ENCODE assay signal across 1 cellular context in the genomic region with DNA sequence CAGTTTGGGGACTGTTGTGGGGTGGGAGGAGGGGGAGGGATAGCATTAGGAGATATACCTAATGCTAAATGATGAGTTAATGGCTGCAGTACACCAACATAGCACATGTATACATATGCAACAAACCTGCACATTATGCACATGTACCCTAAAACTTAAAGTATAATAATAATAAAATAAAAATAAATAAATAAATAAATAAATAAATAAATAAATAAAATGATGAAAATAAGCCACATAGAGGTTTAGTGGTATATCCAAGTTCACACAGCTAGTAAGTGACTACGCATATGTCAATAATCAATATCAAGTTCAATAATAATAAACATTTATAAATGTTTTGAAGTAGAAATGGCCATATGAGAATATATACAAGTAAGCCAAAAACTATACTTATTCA.
TF ChIP-seq lines count a peak whose summit lies in the region.
"Not testable (repeated sequence)": the region's sequence is repeated elsewhere in the genome, so short reads cannot be mapped to it uniquely, and the experiment has no call there.

No MANE protein-coding gene starts in this region.

- H3K9me3 ChIP-seq in HEK293 (ENCODE audit: control insufficient read depth, insufficient read depth, low read depth, low read length), result not testable (repeated sequence)

- CTCF ChIA-PET in HEK293 (lab: Yijun Ruan, JAX), result not testable (repeated sequence)

- not testable (repeated sequence) for H3K4me3 ChIP-seq in HEK293 (ENCODE audit: low read depth, low read length)

- H3K27ac ChIP-seq in HEK293 (ENCODE audit: extremely low read depth, low read depth, low read length), result not testable (repeated sequence)

- POLR2A ChIA-PET in HEK293 (lab: Yijun Ruan, JAX), result not testable (repeated sequence)

- H3K36me3 ChIP-seq in HEK293 (ENCODE audit: control insufficient read depth in 2 of 2, insufficient read depth in 1 of 2, low read length in 2 of 2), result not testable (repeated sequence)

- H3K4me1 ChIP-seq in HEK293 (ENCODE audit: control insufficient read depth, insufficient read depth, low read length), result not testable (repeated sequence)

- not testable (repeated sequence) for TF ChIP-seq CTCF in HEK293 (tag by site-specific recombination; IDR thresholded peaks at IDR 0.05)

TF ChIP-seq in HEK293, 187 proteins besides CTCF, POLR2A, EP300 and RAD21:
- TF ChIP-seq ZBTB11 (tag by site-specific recombination; conservative IDR thresholded peaks at IDR 0.05; ENCODE audit: low read depth) (peak; percentile 53; the same call in 1 of the 2 replicates), ZNF664 (tag by site-specific recombination; IDR thresholded peaks at IDR 0.05) (0 out of 2 replicates have a peak, but pooled peaks have one; percentile 15), ZNF555 (tag by site-specific recombination; conservative IDR thresholded peaks at IDR 0.05) (peak; percentile 50), ZNF518A (tag by site-specific recombination; conservative IDR thresholded peaks at IDR 0.05; ENCODE audit: low read depth) (peak; percentile 74), ZNF654 (tag by site-specific recombination; IDR thresholded peaks at IDR 0.05; ENCODE audit: low read depth) (0 out of 2 replicates have a peak, but pooled peaks have one; percentile 6), ZBTB8A (tag by site-specific recombination; IDR thresholded peaks at IDR 0.05) (peak; percentile 51; the same call in 1 of the 2 replicates), ZNF140 (tag by site-specific recombination; IDR thresholded peaks at IDR 0.05) (0 out of 2 replicates have a peak, but pooled peaks have one; percentile 8), ZNF394 (tag by site-specific recombination; IDR thresholded peaks at IDR 0.05; ENCODE audit: borderline replicate concordance) (peak; percentile 71; the same call in 1 of the 2 replicates), ZNF426 (tag by site-specific recombination; IDR thresholded peaks at IDR 0.05) (peak; percentile 66)
